ENCODE assay signal across 1 cellular context in the genomic region with DNA sequence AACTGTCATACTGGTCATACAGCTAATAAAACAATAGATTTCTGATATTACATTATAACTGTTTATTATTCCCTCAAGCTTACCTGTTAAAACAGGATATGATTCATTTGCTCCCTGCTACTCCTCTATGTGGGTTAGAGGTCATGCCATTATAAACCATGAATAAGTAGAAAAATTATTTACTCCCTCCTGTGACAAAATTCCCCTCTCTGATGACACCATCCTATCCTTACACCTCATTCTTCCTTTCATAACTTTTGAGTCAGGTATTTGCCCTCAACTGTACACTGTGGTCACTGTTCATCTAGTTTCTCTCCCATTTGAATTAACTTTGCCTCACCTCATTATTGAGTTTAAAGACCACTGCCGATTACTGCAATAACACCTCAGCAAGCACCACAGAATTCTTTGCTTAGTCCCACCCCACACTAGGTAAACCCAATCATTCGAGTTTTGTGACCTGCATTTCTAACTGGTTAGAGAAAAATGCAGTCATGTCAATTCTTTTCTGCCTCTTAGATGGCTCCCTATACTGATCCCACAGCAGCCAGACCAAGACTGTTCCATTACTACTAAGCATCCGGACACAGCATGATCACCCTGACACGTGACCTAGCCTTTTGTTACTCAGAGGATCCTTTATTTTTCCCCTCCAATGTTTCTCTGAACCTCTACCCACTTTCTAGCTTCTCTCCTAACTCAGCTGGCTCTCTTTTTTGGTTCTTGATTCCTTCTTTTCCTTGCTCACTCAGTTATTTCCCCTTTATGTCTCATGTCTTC.
TF ChIP-seq lines count a peak whose summit lies in the region.

No MANE protein-coding gene starts in this region.

TF ChIP-seq in HEK293, 187 proteins besides CTCF, POLR2A, EP300 and RAD21 (continued from another document):
- TF ChIP-seq, protein P1, sequence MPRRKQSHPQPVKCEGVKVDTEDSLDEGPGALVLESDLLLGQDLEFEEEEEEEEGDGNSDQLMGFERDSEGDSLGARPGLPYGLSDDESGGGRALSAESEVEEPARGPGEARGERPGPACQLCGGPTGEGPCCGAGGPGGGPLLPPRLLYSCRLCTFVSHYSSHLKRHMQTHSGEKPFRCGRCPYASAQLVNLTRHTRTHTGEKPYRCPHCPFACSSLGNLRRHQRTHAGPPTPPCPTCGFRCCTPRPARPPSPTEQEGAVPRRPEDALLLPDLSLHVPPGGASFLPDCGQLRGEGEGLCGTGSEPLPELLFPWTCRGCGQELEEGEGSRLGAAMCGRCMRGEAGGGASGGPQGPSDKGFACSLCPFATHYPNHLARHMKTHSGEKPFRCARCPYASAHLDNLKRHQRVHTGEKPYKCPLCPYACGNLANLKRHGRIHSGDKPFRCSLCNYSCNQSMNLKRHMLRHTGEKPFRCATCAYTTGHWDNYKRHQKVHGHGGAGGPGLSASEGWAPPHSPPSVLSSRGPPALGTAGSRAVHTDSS (tag by site-specific recombination; IDR thresholded peaks at IDR 0.05), result no peak
- peak; percentile 23; the same call in 1 of the 2 replicates for TF ChIP-seq GLI2 (tag by site-specific recombination; IDR thresholded peaks at IDR 0.05; ENCODE audit: borderline replicate concordance, low read depth)
- no peak for TF ChIP-seq HOXA7 (CRISPR knock-in tag; IDR thresholded peaks at IDR 0.05; ENCODE audit: borderline replicate concordance)
- TF ChIP-seq, protein P2, sequence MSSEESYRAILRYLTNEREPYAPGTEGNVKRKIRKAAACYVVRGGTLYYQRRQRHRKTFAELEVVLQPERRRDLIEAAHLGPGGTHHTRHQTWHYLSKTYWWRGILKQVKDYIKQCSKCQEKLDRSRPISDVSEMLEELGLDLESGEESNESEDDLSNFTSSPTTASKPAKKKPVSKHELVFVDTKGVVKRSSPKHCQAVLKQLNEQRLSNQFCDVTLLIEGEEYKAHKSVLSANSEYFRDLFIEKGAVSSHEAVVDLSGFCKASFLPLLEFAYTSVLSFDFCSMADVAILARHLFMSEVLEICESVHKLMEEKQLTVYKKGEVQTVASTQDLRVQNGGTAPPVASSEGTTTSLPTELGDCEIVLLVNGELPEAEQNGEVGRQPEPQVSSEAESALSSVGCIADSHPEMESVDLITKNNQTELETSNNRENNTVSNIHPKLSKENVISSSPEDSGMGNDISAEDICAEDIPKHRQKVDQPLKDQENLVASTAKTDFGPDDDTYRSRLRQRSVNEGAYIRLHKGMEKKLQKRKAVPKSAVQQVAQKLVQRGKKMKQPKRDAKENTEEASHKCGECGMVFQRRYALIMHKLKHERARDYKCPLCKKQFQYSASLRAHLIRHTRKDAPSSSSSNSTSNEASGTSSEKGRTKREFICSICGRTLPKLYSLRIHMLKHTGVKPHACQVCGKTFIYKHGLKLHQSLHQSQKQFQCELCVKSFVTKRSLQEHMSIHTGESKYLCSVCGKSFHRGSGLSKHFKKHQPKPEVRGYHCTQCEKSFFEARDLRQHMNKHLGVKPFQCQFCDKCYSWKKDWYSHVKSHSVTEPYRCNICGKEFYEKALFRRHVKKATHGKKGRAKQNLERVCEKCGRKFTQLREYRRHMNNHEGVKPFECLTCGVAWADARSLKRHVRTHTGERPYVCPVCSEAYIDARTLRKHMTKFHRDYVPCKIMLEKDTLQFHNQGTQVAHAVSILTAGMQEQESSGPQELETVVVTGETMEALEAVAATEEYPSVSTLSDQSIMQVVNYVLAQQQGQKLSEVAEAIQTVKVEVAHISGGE (tag by site-specific recombination; conservative IDR thresholded peaks at IDR 0.05; ENCODE audit: low read depth), result no peak
- TF ChIP-seq, protein P3, sequence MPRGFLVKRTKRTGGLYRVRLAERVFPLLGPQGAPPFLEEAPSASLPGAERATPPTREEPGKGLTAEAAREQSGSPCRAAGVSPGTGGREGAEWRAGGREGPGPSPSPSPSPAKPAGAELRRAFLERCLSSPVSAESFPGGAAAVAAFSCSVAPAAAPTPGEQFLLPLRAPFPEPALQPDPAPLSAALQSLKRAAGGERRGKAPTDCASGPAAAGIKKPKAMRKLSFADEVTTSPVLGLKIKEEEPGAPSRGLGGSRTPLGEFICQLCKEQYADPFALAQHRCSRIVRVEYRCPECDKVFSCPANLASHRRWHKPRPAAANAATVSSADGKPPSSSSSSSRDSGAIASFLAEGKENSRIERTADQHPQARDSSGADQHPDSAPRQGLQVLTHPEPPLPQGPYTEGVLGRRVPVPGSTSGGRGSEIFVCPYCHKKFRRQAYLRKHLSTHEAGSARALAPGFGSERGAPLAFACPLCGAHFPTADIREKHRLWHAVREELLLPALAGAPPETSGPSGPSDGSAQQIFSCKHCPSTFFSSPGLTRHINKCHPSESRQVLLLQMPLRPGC (tag by site-specific recombination; IDR thresholded peaks at IDR 0.05), result peak; percentile 37; the same call in 1 of the 2 replicates
- TF ChIP-seq ZFP69B (tag by site-specific recombination; IDR thresholded peaks at IDR 0.05), result peak; percentile 37; the same call in 1 of the 2 replicates
- TF ChIP-seq, protein P4, sequence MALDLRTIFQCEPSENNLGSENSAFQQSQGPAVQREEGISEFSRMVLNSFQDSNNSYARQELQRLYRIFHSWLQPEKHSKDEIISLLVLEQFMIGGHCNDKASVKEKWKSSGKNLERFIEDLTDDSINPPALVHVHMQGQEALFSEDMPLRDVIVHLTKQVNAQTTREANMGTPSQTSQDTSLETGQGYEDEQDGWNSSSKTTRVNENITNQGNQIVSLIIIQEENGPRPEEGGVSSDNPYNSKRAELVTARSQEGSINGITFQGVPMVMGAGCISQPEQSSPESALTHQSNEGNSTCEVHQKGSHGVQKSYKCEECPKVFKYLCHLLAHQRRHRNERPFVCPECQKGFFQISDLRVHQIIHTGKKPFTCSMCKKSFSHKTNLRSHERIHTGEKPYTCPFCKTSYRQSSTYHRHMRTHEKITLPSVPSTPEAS (tag by site-specific recombination; IDR thresholded peaks at IDR 0.05), result no peak
- TF ChIP-seq WT1 (tag by site-specific recombination; IDR thresholded peaks at IDR 0.05), result peak; percentile 85
- TF ChIP-seq KLF10 (tag by site-specific recombination; IDR thresholded peaks at IDR 0.05), result 0 out of 2 replicates have a peak, but pooled peaks have one; percentile 27
- TF ChIP-seq ZNF202 (tag by site-specific recombination; IDR thresholded peaks at IDR 0.05; ENCODE audit: borderline replicate concordance), result no peak
- peak; percentile 71; the same call in 1 of the 2 replicates for TF ChIP-seq BCL11A (tag by site-specific recombination; IDR thresholded peaks at IDR 0.05; ENCODE audit: low read depth)
- TF ChIP-seq, protein P5, sequence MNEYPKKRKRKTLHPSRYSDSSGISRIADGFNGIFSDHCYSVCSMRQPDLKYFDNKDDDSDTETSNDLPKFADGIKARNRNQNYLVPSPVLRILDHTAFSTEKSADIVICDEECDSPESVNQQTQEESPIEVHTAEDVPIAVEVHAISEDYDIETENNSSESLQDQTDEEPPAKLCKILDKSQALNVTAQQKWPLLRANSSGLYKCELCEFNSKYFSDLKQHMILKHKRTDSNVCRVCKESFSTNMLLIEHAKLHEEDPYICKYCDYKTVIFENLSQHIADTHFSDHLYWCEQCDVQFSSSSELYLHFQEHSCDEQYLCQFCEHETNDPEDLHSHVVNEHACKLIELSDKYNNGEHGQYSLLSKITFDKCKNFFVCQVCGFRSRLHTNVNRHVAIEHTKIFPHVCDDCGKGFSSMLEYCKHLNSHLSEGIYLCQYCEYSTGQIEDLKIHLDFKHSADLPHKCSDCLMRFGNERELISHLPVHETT (tag by site-specific recombination; IDR thresholded peaks at IDR 0.05), result peak; percentile 78; the same call in 1 of the 2 replicates
- TF ChIP-seq, protein P6, sequence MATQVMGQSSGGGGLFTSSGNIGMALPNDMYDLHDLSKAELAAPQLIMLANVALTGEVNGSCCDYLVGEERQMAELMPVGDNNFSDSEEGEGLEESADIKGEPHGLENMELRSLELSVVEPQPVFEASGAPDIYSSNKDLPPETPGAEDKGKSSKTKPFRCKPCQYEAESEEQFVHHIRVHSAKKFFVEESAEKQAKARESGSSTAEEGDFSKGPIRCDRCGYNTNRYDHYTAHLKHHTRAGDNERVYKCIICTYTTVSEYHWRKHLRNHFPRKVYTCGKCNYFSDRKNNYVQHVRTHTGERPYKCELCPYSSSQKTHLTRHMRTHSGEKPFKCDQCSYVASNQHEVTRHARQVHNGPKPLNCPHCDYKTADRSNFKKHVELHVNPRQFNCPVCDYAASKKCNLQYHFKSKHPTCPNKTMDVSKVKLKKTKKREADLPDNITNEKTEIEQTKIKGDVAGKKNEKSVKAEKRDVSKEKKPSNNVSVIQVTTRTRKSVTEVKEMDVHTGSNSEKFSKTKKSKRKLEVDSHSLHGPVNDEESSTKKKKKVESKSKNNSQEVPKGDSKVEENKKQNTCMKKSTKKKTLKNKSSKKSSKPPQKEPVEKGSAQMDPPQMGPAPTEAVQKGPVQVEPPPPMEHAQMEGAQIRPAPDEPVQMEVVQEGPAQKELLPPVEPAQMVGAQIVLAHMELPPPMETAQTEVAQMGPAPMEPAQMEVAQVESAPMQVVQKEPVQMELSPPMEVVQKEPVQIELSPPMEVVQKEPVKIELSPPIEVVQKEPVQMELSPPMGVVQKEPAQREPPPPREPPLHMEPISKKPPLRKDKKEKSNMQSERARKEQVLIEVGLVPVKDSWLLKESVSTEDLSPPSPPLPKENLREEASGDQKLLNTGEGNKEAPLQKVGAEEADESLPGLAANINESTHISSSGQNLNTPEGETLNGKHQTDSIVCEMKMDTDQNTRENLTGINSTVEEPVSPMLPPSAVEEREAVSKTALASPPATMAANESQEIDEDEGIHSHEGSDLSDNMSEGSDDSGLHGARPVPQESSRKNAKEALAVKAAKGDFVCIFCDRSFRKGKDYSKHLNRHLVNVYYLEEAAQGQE (tag by site-specific recombination; IDR thresholded peaks at IDR 0.05), result no peak
- no peak for TF ChIP-seq KLF7 (tag by site-specific recombination; IDR thresholded peaks at IDR 0.05; ENCODE audit: borderline replicate concordance)
- TF ChIP-seq, protein P7, sequence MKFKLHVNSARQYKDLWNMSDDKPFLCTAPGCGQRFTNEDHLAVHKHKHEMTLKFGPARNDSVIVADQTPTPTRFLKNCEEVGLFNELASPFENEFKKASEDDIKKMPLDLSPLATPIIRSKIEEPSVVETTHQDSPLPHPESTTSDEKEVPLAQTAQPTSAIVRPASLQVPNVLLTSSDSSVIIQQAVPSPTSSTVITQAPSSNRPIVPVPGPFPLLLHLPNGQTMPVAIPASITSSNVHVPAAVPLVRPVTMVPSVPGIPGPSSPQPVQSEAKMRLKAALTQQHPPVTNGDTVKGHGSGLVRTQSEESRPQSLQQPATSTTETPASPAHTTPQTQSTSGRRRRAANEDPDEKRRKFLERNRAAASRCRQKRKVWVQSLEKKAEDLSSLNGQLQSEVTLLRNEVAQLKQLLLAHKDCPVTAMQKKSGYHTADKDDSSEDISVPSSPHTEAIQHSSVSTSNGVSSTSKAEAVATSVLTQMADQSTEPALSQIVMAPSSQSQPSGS (tag by site-specific recombination; IDR thresholded peaks at IDR 0.05; ENCODE audit: low read depth), result peak; percentile 17; the same call in 1 of the 2 replicates
- peak; percentile 73 for TF ChIP-seq ZNF394 (tag by site-specific recombination; IDR thresholded peaks at IDR 0.05; ENCODE audit: borderline replicate concordance)
- TF ChIP-seq ZNF221 (tag by site-specific recombination; IDR thresholded peaks at IDR 0.05; ENCODE audit: borderline replicate concordance), result no peak
- TF ChIP-seq ZNF324 (tag by site-specific recombination; IDR thresholded peaks at IDR 0.05), result 0 out of 2 replicates have a peak, but pooled peaks have one; percentile 6
- TF ChIP-seq KLF8 (tag by site-specific recombination; IDR thresholded peaks at IDR 0.05), result no peak
- TF ChIP-seq, protein P8, sequence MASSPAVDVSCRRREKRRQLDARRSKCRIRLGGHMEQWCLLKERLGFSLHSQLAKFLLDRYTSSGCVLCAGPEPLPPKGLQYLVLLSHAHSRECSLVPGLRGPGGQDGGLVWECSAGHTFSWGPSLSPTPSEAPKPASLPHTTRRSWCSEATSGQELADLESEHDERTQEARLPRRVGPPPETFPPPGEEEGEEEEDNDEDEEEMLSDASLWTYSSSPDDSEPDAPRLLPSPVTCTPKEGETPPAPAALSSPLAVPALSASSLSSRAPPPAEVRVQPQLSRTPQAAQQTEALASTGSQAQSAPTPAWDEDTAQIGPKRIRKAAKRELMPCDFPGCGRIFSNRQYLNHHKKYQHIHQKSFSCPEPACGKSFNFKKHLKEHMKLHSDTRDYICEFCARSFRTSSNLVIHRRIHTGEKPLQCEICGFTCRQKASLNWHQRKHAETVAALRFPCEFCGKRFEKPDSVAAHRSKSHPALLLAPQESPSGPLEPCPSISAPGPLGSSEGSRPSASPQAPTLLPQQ (tag by site-specific recombination; IDR thresholded peaks at IDR 0.05), result 0 out of 2 replicates have a peak, but pooled peaks have one; percentile 45
- TF ChIP-seq IKZF3 (tag by site-specific recombination; IDR thresholded peaks at IDR 0.05), result 0 out of 2 replicates have a peak, but pooled peaks have one; percentile 45
- TF ChIP-seq, protein P9, sequence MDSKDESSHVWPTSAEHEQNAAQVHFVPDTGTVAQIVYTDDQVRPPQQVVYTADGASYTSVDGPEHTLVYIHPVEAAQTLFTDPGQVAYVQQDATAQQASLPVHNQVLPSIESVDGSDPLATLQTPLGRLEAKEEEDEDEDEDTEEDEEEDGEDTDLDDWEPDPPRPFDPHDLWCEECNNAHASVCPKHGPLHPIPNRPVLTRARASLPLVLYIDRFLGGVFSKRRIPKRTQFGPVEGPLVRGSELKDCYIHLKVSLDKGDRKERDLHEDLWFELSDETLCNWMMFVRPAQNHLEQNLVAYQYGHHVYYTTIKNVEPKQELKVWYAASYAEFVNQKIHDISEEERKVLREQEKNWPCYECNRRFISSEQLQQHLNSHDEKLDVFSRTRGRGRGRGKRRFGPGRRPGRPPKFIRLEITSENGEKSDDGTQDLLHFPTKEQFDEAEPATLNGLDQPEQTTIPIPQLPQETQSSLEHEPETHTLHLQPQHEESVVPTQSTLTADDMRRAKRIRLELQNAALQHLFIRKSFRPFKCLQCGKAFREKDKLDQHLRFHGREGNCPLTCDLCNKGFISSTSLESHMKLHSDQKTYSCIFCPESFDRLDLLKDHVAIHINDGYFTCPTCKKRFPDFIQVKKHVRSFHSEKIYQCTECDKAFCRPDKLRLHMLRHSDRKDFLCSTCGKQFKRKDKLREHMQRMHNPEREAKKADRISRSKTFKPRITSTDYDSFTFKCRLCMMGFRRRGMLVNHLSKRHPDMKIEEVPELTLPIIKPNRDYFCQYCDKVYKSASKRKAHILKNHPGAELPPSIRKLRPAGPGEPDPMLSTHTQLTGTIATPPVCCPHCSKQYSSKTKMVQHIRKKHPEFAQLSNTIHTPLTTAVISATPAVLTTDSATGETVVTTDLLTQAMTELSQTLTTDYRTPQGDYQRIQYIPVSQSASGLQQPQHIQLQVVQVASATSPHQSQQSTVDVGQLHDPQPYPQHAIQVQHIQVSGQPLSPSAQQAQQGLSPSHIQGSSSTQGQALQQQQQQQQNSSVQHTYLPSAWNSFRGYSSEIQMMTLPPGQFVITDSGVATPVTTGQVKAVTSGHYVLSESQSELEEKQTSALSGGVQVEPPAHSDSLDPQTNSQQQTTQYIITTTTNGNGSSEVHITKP (tag by site-specific recombination; IDR thresholded peaks at IDR 0.05), result peak; percentile 94
- no peak for TF ChIP-seq YY2 (tag by site-specific recombination; IDR thresholded peaks at IDR 0.05)
TF ChIP-seq in HEK293: peak in this region for 23.
